ENCODE assay signal across 24 cellular contexts in the genomic region with DNA sequence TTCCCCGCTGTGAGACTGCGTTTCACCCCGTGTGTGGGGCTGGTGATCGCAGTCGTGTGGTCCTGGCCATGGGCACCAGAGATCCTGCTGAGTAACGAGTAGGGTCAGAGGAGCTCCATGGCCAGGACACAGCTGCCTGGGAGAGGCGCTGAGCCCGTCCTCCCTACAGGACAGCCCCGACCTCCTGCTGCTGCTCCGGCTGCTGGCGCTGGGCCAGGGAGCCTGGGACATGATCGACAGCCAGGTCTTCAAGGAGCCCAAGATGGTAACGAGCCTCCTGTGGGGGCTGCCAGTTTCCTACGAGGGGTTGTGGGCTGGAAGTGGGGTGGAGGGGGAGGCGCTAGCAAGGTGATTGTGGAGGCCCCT. TPM values are rescaled to one million over a fixed set of nuclear protein-coding genes. Genes with fewer than 3 reads are reported as not detected.
DNase-seq lines count a peak whose midpoint lies in the region; ATAC-seq, FAIRE-seq and TF ChIP-seq lines count a peak whose summit lies in the region.
"Had no signal": no experiment of that assay in that cellular context is flagged by ENCODE, and none has a peak within 500 bp of the region (broad histone marks: within the 10 kb centered on the region; RNA-seq: fewer than 3 reads in every experiment).

No MANE protein-coding gene starts in this region.

- H3K23ac ChIP-seq in IMR-90 (ENCODE audit: low read depth, low read length) (no peak overlapping the region), neuronal stem cell (ENCODE audit: low read depth, low read length, poor library complexity) (no peak overlapping the region)

- H4K20me1 ChIP-seq in IMR-90 (ENCODE audit: insufficient read depth, low read length) (peaks cover 25% of the 10 kb centered on the region), hepatocyte (ENCODE audit: insufficient read depth, poor library complexity, severe bottlenecking) (no peaks in the 10 kb centered on the region)

- H2BK12ac ChIP-seq in neuronal stem cell (ENCODE audit: low read length) = no peak overlapping the region

- no peak overlapping the region for H2BK15ac ChIP-seq in IMR-90 (ENCODE audit: low read depth, low read length)
- no peak overlapping the region for H2BK15ac ChIP-seq in neuronal stem cell (ENCODE audit: low read length)

- no peak for TF ChIP-seq POLR2A in IMR-90 (IDR thresholded peaks at IDR 0.05; ENCODE audit: low read depth, low read length)
- TF ChIP-seq POLR2A in thyroid gland (IDR thresholded peaks at IDR 0.05) = no peak

- no peaks in the 10 kb centered on the region for H3K79me2 ChIP-seq in hepatocyte

- H2AK5ac ChIP-seq in IMR-90 (ENCODE audit: low read depth, low read length) (no peak overlapping the region), neuronal stem cell (ENCODE audit: low read depth, low read length) (no peak overlapping the region)

- no TSS peak for BruUV-seq in IMR-90 (replicated peaks; lab: Mats Ljungman, UMichigan)

- H4K91ac ChIP-seq in IMR-90 (ENCODE audit: insufficient read depth, low read depth, low read length) (no peak overlapping the region), neuronal stem cell (ENCODE audit: low read depth, low read length, poor library complexity) (no peak overlapping the region)

- H3K4ac ChIP-seq in IMR-90 (ENCODE audit: low read depth, low read length) = no peak overlapping the region
- no peak overlapping the region for H3K4ac ChIP-seq in neuronal stem cell (ENCODE audit: low read length)

- no peak overlapping the region for H3K56ac ChIP-seq in IMR-90 (ENCODE audit: extremely low read depth, insufficient read depth, low read length)

- H3K27me3 ChIP-seq in IMR-90 (ENCODE audit: control insufficient read depth, insufficient read depth, low read length) = no peaks in the 10 kb centered on the region
- H3K27me3 ChIP-seq in hepatocyte = no peaks in the 10 kb centered on the region
- H3K27me3 ChIP-seq in neuronal stem cell (ENCODE audit: control insufficient read depth in 3 of 3, insufficient read depth in 3 of 3, low read depth in 1 of 3, low read length in 3 of 3) = no peaks in the 10 kb centered on the region
- no peaks in the 10 kb centered on the region for H3K27me3 ChIP-seq in thyroid gland
- H3K27me3 ChIP-seq: SJCRH30 had no signal

- peak overlapping the region; percentile 26 for H2AK9ac ChIP-seq in IMR-90 (replicated peaks; ENCODE audit: low read depth, low read length, poor library complexity)

- H4K8ac ChIP-seq in IMR-90 (ENCODE audit: low read depth in 2 of 2, low read length in 2 of 2) (no peak overlapping the region), neuronal stem cell (ENCODE audit: low read depth, low read length) (peak overlapping the region; percentile 82)

- POLR2A ChIA-PET in IMR-90 (lab: Charles Lee; ENCODE audit: unreplicated experiment) = interaction anchor here (0.6 kb wide), 1 partner anchor 18 kb away, joined by 7 read pairs; no protein-coding TSS in a partner anchor

- dilution Hi-C loops in IMR-90 (cut with HindIII; ENCODE audit: low sequenced_read_pairs, unreplicated experiment) = no loop called here

- peaks cover 12% of the 10 kb centered on the region for H3K4me1 ChIP-seq in IMR-90 (ENCODE audit: control insufficient read depth, insufficient read depth, low read length)
- H3K4me1 ChIP-seq in hepatocyte (ENCODE audit: insufficient read depth) = no peaks in the 10 kb centered on the region
- no peaks in the 10 kb centered on the region for H3K4me1 ChIP-seq in neuronal stem cell (ENCODE audit: control insufficient read depth in 2 of 2, insufficient read depth in 1 of 2, low read depth in 1 of 2, low read length in 2 of 2)
- H3K4me1 ChIP-seq in thyroid gland = peaks cover 0 to 5% of the 10 kb centered on the region in 2 donors
- H3K4me1 ChIP-seq: SJCRH30 had no signal

- ATAC-seq in IMR-90 (ENCODE audit: low read depth) (no peak), GM19351 (IDR thresholded peaks at IDR 0.05; ENCODE audit: unreplicated experiment) (no peak), left ventricle myocardium superior (no peak)
- ATAC-seq: GM23338 had no signal

- H4K5ac ChIP-seq in IMR-90 (ENCODE audit: low read depth, low read length) = no peak overlapping the region

- in situ Hi-C loops in IMR-90 (cut with MboI; ENCODE audit: low sequenced_read_pairs) = no loop called here

- H3K27ac ChIP-seq in IMR-90 (ENCODE audit: insufficient read depth, low read length) (no peak overlapping the region), hepatocyte (no peak overlapping the region), neuronal stem cell (replicated peaks; ENCODE audit: low read length) (no peak overlapping the region), thyroid gland (no peak overlapping the region)
- H3K27ac ChIP-seq: KMS-11, SJCRH30 had no signal

- no peak for DNase-seq in IMR-90
- peak; percentile 4 for DNase-seq in hepatocyte (ENCODE audit: low spot score)
- no peak for DNase-seq in neuronal stem cell (ENCODE audit: low spot score)
- DNase-seq in thyroid gland = no peak
- no peak for DNase-seq in RCC 7860 (ENCODE audit: low spot score)
- no peak for DNase-seq in left ventricle myocardium superior
- DNase-seq: C1 segment of cervical spinal cord; Calu3; CD8-positive, alpha-beta memory T cell; DMS153; HCEC 1CT; NCI-H1105; NCI-H146; NCI-H2029; NCI-H226; NCI-H510A treated with DMSO at 0.1 percent for 48 hours; NCI-H748 treated with DMSO at 0.1 percent for 48 hours; SJCRH30 had no signal

- intact Hi-C loops in IMR-90 (cut with micrococcal nuclease) = no loop called here
- intact Hi-C loops in thyroid gland (cut with DNase I) = no loop called here
- intact Hi-C loops in left ventricle myocardium superior (cut with micrococcal nuclease) = no loop called here

- H3K9me3 ChIP-seq in IMR-90 (ENCODE audit: control insufficient read depth, insufficient read depth, low read length) (no peaks in the 10 kb centered on the region), hepatocyte (ENCODE audit: low read depth) (no peaks in the 10 kb centered on the region), neuronal stem cell (replicated peaks in 1 of 2; ENCODE audit: control insufficient read depth in 2 of 2, insufficient read depth in 1 of 2, low read depth in 1 of 2, low read length in 2 of 2) (no peaks in the 10 kb centered on the region), thyroid gland (no peaks in the 10 kb centered on the region)
- H3K9me3 ChIP-seq: SJCRH30 had no signal

- H3K36me3 ChIP-seq in IMR-90 (ENCODE audit: control insufficient read depth, insufficient read depth, low read length) (peaks cover 55% of the 10 kb centered on the region), hepatocyte (replicated peaks; ENCODE audit: insufficient read depth, low read depth) (no peaks in the 10 kb centered on the region), neuronal stem cell (replicated peaks in 1 of 2; ENCODE audit: control insufficient read depth in 2 of 2, insufficient read depth in 2 of 2, low read length in 2 of 2) (peaks cover 35 to 84% of the 10 kb centered on the region in 2 donors), thyroid gland (peaks cover 20 to 34% of the 10 kb centered on the region in 2 donors)

- no peaks in the 10 kb centered on the region for H3K9me2 ChIP-seq in hepatocyte (replicated peaks; ENCODE audit: insufficient read depth)

- H3K14ac ChIP-seq in IMR-90 (replicated peaks; ENCODE audit: low read depth, low read length) = no peak overlapping the region
- H3K14ac ChIP-seq in neuronal stem cell (ENCODE audit: low read length) = no peak overlapping the region

- whole genome bisulfite sequencing in IMR-90 (ENCODE audit: extremely low coverage in 2 of 2, insufficient read length in 1 of 2), 2 experiments = 88% methylated on average over 6 of the region's 15 CpGs; no CpG with 5 or more reads in 1 of the 2 experiments
- 95% methylated on average over 15 of the region's 15 CpGs for WGBS in hepatocyte (ENCODE audit: low lambda C conversion rate, missing lambda C conversion rate)
- no CpG with 5 or more reads among the region's 15 CpGs for WGBS in neuronal stem cell (ENCODE audit: extremely low coverage in 2 of 2, insufficient read length in 2 of 2, insufficient replicate concordance in 1 of 2), 2 donors
- 84 to 86% methylated on average over 7 to 13 of the region's 15 CpGs for WGBS in thyroid gland, 2 donors

- no peak for TF ChIP-seq CTCF in IMR-90 (conservative IDR thresholded peaks at IDR 0.05; ENCODE audit: low read depth, low read length)
- no peak for TF ChIP-seq CTCF in hepatocyte (IDR thresholded peaks at IDR 0.05; ENCODE audit: poor library complexity)
- no peak for TF ChIP-seq CTCF in thyroid gland (IDR thresholded peaks at IDR 0.05)

- H3K4me2 ChIP-seq in IMR-90 (ENCODE audit: low read depth, low read length) = no peak overlapping the region
- no peak overlapping the region for H3K4me2 ChIP-seq in hepatocyte
- no peak overlapping the region for H3K4me2 ChIP-seq in neuronal stem cell (ENCODE audit: insufficient read depth, low read length, poor library complexity, severe bottlenecking)
- H3K4me2 ChIP-seq: GM23338, KMS-11 had no signal

- H3K18ac ChIP-seq in IMR-90 (ENCODE audit: low read depth, low read length) = no peak overlapping the region
- no peak overlapping the region for H3K18ac ChIP-seq in neuronal stem cell (ENCODE audit: low read length)

- no peak overlapping the region for H2BK5ac ChIP-seq in IMR-90 (ENCODE audit: low read depth, low read length, poor library complexity, severe bottlenecking)
- H2BK5ac ChIP-seq in neuronal stem cell (ENCODE audit: low read length) = peak overlapping the region; percentile 66

- H3K9ac ChIP-seq in IMR-90 (ENCODE audit: low read depth, low read length) = no peak overlapping the region
- H3K9ac ChIP-seq in neuronal stem cell (ENCODE audit: low read depth, low read length, poor library complexity) = no peak overlapping the region
- H3K9ac ChIP-seq: KMS-11 had no signal

- no peak overlapping the region for H2BK120ac ChIP-seq in IMR-90 (ENCODE audit: low read depth, low read length)
- no peak overlapping the region for H2BK120ac ChIP-seq in neuronal stem cell (ENCODE audit: low read depth, low read length)

- TF ChIP-seq RAD21 in IMR-90 (IDR thresholded peaks at IDR 0.05; ENCODE audit: low read length) = no peak

- CTCF ChIA-PET in IMR-90 (lab: Yijun Ruan, JAX) = interaction anchor here (0.6 kb wide), 1 partner anchor 451 kb away, joined by 4 read pairs; no protein-coding TSS in a partner anchor

- peaks cover 14% of the 10 kb centered on the region for H3K9me1 ChIP-seq in IMR-90 (ENCODE audit: insufficient read depth, low read length)

- H3K4me3 ChIP-seq in IMR-90 (ENCODE audit: insufficient read depth, low read depth, low read length) = no peak overlapping the region
- no peak overlapping the region for H3K4me3 ChIP-seq in hepatocyte
- H3K4me3 ChIP-seq in neuronal stem cell (ENCODE audit: low read length in 2 of 2) = no peak overlapping the region
- H3K4me3 ChIP-seq in thyroid gland (replicated peaks in 1 of 3) = no peak overlapping the region
- H3K4me3 ChIP-seq: GM23338, SJCRH30 had no signal

- no peak for FAIRE-seq in RCC 7860 (lab: Jason Lieb, UNC)
- FAIRE-seq: G401.6, GM12892 had no signal

- no peak overlapping the region for H2BK20ac ChIP-seq in IMR-90 (ENCODE audit: low read depth, low read length)

- H3K79me1 ChIP-seq in IMR-90 (ENCODE audit: low read depth in 1 of 2, low read length in 2 of 2) (peaks cover 13 to 53% of the 10 kb centered on the region in 2 experiments; a peak in 3 of 4 replicates), neuronal stem cell (ENCODE audit: low read depth, low read length) (peaks cover 5% of the 10 kb centered on the region)

- H2AFZ ChIP-seq in IMR-90 (replicated peaks; ENCODE audit: low read length, poor library complexity) = no peak overlapping the region
- no peak overlapping the region for H2AFZ ChIP-seq in hepatocyte
- H2AFZ ChIP-seq in neuronal stem cell (ENCODE audit: low read length) = no peak overlapping the region
- H2AFZ ChIP-seq: GM23338 had no signal

RNA-seq across cellular contexts. Expression of a gene that starts 11.0 kb away (rescaled TPM):
- total RNA-seq in IMR-90 (2012; rRNA removed) = 36.7 and 36.9 TPM in 2 replicates
- polyA plus RNA-seq in IMR-90 (2012; rRNA removed) = 65.1 and 66.0 TPM in 2 replicates
- 38.5 and 59.2 TPM in 2 replicates for polyA plus RNA-seq in IMR-90 (2012; cell fraction: cytosol; rRNA removed)
- polyA plus RNA-seq in IMR-90 (2012; cell fraction: nucleus; rRNA removed; ENCODE audit: low replicate concordance) = 43.4 and 76.9 TPM in 2 replicates
- 36.4 and 41.4 TPM in 2 replicates for total RNA-seq in hepatocyte
- polyA plus RNA-seq in hepatocyte = 61.1 and 63.5 TPM in 2 replicates
- polyA plus RNA-seq in neuronal stem cell (2013, experiment 1 of 2) = 45.7 TPM
- polyA plus RNA-seq in neuronal stem cell (2013, experiment 2 of 2) = 46.2 TPM
- total RNA-seq in thyroid gland = 10 to 100 TPM; 29.8 to 39.1 (median 32.4) TPM
- 43.6 TPM for total RNA-seq in left ventricle myocardium superior

RNA-seq across cellular contexts. Expression of a gene that starts 11.4 kb away (rescaled TPM):
- total RNA-seq in IMR-90 (2012; rRNA removed) (9.7 and 11.4 TPM in 2 replicates), hepatocyte (13.7 and 14.4 TPM in 2 replicates), thyroid gland (10 to 100 TPM; 10.8 to 14.7 (median 12.0) TPM), left ventricle myocardium superior (19.3 TPM)
- polyA plus RNA-seq in IMR-90 (2012; rRNA removed) (22.9 and 28.4 TPM in 2 replicates), hepatocyte (8.0 and 10.1 TPM in 2 replicates)
- 17.3 and 37.9 TPM in 2 replicates for polyA plus RNA-seq in IMR-90 (2012; cell fraction: cytosol; rRNA removed)
- 14.3 and 42.3 TPM in 2 replicates for polyA plus RNA-seq in IMR-90 (2012; cell fraction: nucleus; rRNA removed; ENCODE audit: low replicate concordance)
- 3.1 TPM for polyA plus RNA-seq in neuronal stem cell (2013, experiment 1 of 2)
- polyA plus RNA-seq in neuronal stem cell (2013, experiment 2 of 2) = 3.0 TPM

RNA-seq across cellular contexts. Expression of a gene that starts 15.1 kb away (rescaled TPM):
- total RNA-seq in IMR-90 (2012; rRNA removed) = not detected in 2 replicates
- not detected in 2 replicates for polyA plus RNA-seq in IMR-90 (2012; rRNA removed)
- not detected in 2 replicates for polyA plus RNA-seq in IMR-90 (2012; cell fraction: cytosol; rRNA removed)
- 0.09 TPM in 1 of 2 replicates, not detected in the other for polyA plus RNA-seq in IMR-90 (2012; cell fraction: nucleus; rRNA removed; ENCODE audit: low replicate concordance)
- total RNA-seq in hepatocyte = not detected in 2 replicates
- 1.5 and 2.5 TPM in 2 replicates for polyA plus RNA-seq in hepatocyte
- 0.07 TPM for polyA plus RNA-seq in neuronal stem cell (2013, experiment 1 of 2)
- not detected for polyA plus RNA-seq in neuronal stem cell (2013, experiment 2 of 2)
- not detected for total RNA-seq in thyroid gland
- total RNA-seq in left ventricle myocardium superior = 0.69 TPM
- total RNA-seq: Calu3, Daoy, GM23338, SJCRH30 had no signal
- polyA plus RNA-seq: CD8-positive, alpha-beta memory T cell; GM23338 had no signal

RNA-seq across cellular contexts. Expression of a gene that starts 25.1 kb away (rescaled TPM):
- total RNA-seq in IMR-90 (2012; rRNA removed) (236 and 237 TPM in 2 replicates), hepatocyte (309 and 313 TPM in 2 replicates), thyroid gland (100 to 1,000 TPM; 181 to 757 (median 487) TPM), left ventricle myocardium superior (439 TPM)
- polyA plus RNA-seq in IMR-90 (2012; rRNA removed) (529 and 613 TPM in 2 replicates), hepatocyte (388 and 446 TPM in 2 replicates)
- 396 and 719 TPM in 2 replicates for polyA plus RNA-seq in IMR-90 (2012; cell fraction: cytosol; rRNA removed)
- polyA plus RNA-seq in IMR-90 (2012; cell fraction: nucleus; rRNA removed; ENCODE audit: low replicate concordance) = 295 and 529 TPM in 2 replicates
- 358 TPM for polyA plus RNA-seq in neuronal stem cell (2013, experiment 1 of 2)
- polyA plus RNA-seq in neuronal stem cell (2013, experiment 2 of 2) = 354 TPM

RNA-seq across cellular contexts. Expression of a gene that starts 35.4 kb away (rescaled TPM):
- total RNA-seq in IMR-90 (2012; rRNA removed) = not detected in 2 replicates
- not detected in 2 replicates for polyA plus RNA-seq in IMR-90 (2012; rRNA removed)
- not detected in 2 replicates for polyA plus RNA-seq in IMR-90 (2012; cell fraction: cytosol; rRNA removed)
- 0.09 TPM in 1 of 2 replicates, not detected in the other for polyA plus RNA-seq in IMR-90 (2012; cell fraction: nucleus; rRNA removed; ENCODE audit: low replicate concordance)
- 1.8 and 2.7 TPM in 2 replicates for total RNA-seq in hepatocyte
- polyA plus RNA-seq in hepatocyte = 2.1 and 4.7 TPM in 2 replicates
- not detected for polyA plus RNA-seq in neuronal stem cell (2013, experiment 1 of 2)
- polyA plus RNA-seq in neuronal stem cell (2013, experiment 2 of 2) = not detected
- total RNA-seq in thyroid gland = under 1 TPM in 1 of 4 donors, not detected in 3; 0.33 TPM
- total RNA-seq in left ventricle myocardium superior = not detected
- total RNA-seq: CD8-positive, alpha-beta memory T cell; Daoy; GM23338 had no signal
- polyA plus RNA-seq: CD8-positive, alpha-beta memory T cell; GM23338 had no signal
